1 cellular context compared by ENCODE assay signal in genomic region chr17:76687278-76688164, GRCh38.
A peak's percentile ranks its signal among the peaks of the same experiment; 100 is the strongest.
TF ChIP-seq lines count a peak whose summit lies in the region.

No MANE protein-coding gene starts in this region.

TF ChIP-seq in HepG2, 621 proteins besides CTCF, POLR2A, EP300 and RAD21:
- TF ChIP-seq ZNF589 (CRISPR knock-in tag; conservative IDR thresholded peaks at IDR 0.05) (0 out of 2 replicates have a peak, but pooled peaks have one; percentile 19), ZNF414 (CRISPR knock-in tag; IDR thresholded peaks at IDR 0.05) (no peak), NFE2 (CRISPR knock-in tag; IDR thresholded peaks at IDR 0.05) (no peak), NCOR1 (IDR thresholded peaks at IDR 0.05; ENCODE audit: borderline replicate concordance, low read length) (no peak), NFIB (CRISPR knock-in tag; IDR thresholded peaks at IDR 0.05; ENCODE audit: borderline replicate concordance) (no peak), FOXK1 (CRISPR knock-in tag; IDR thresholded peaks at IDR 0.05; ENCODE audit: borderline replicate concordance, low read depth) (no peak), ZNF275 (CRISPR knock-in tag; IDR thresholded peaks at IDR 0.05; ENCODE audit: borderline replicate concordance) (no peak), TOE1 (CRISPR knock-in tag; IDR thresholded peaks at IDR 0.05) (no peak), BRCA1 (CRISPR knock-in tag; IDR thresholded peaks at IDR 0.05) (no peak), ONECUT2 (CRISPR knock-in tag; IDR thresholded peaks at IDR 0.05) (no peak), SP4 (CRISPR knock-in tag; IDR thresholded peaks at IDR 0.05) (0 out of 2 replicates have a peak, but pooled peaks have one; percentile 8), MED1 (CRISPR knock-in tag; IDR thresholded peaks at IDR 0.05) (0 out of 2 replicates have a peak, but pooled peaks have one; percentile 28), NR2F2 (IDR thresholded peaks at IDR 0.05; ENCODE audit: borderline replicate concordance, low read depth) (no peak), ZNF850 (CRISPR knock-in tag; conservative IDR thresholded peaks at IDR 0.05) (no peak), CENPT (CRISPR knock-in tag; IDR thresholded peaks at IDR 0.05; ENCODE audit: low read depth) (no peak), RARA (CRISPR knock-in tag; IDR thresholded peaks at IDR 0.05) (no peak), ZNF792 (CRISPR knock-in tag; IDR thresholded peaks at IDR 0.05) (no peak), CC2D1A (CRISPR knock-in tag; IDR thresholded peaks at IDR 0.05) (no peak), GTF3A (CRISPR knock-in tag; conservative IDR thresholded peaks at IDR 0.05) (no peak), ZSCAN12 (CRISPR knock-in tag; IDR thresholded peaks at IDR 0.05) (no peak), ZNF572 (CRISPR knock-in tag; IDR thresholded peaks at IDR 0.05) (peak; percentile 65; the same call in 1 of the 2 replicates), SMAD3 (CRISPR knock-in tag; IDR thresholded peaks at IDR 0.05) (no peak), HOXA9 (CRISPR knock-in tag; IDR thresholded peaks at IDR 0.05; ENCODE audit: borderline replicate concordance) (no peak), NFKB2 (CRISPR knock-in tag; IDR thresholded peaks at IDR 0.05; ENCODE audit: borderline replicate concordance) (peak; percentile 9; the same call in 1 of the 2 replicates), KLF15 (CRISPR knock-in tag; IDR thresholded peaks at IDR 0.05; ENCODE audit: borderline replicate concordance) (no peak), ZC3H4 (CRISPR knock-in tag; IDR thresholded peaks at IDR 0.05; ENCODE audit: borderline replicate concordance) (no peak), KLF16 (CRISPR knock-in tag; IDR thresholded peaks at IDR 0.05) (no peak), ZIK1 (CRISPR knock-in tag; IDR thresholded peaks at IDR 0.05; ENCODE audit: borderline replicate concordance, low read depth) (no peak), NFRKB (IDR thresholded peaks at IDR 0.05) (no peak), ZBTB2 (CRISPR knock-in tag; IDR thresholded peaks at IDR 0.05; ENCODE audit: low read depth) (no peak), ZNF724P (CRISPR knock-in tag; IDR thresholded peaks at IDR 0.05; ENCODE audit: borderline replicate concordance) (no peak), ZSCAN21 (CRISPR knock-in tag; IDR thresholded peaks at IDR 0.05; ENCODE audit: borderline replicate concordance) (no peak), IKZF5 (CRISPR knock-in tag; IDR thresholded peaks at IDR 0.05) (no peak), AGO1 (IDR thresholded peaks at IDR 0.05; ENCODE audit: low read depth, low read length, poor library complexity, severe bottlenecking) (no peak), ZNF605 (CRISPR knock-in tag; IDR thresholded peaks at IDR 0.05) (peak; percentile 54; the same call in 1 of the 2 replicates), CBFB (CRISPR knock-in tag; IDR thresholded peaks at IDR 0.05) (no peak), CSRNP2 (CRISPR knock-in tag; conservative IDR thresholded peaks at IDR 0.05; ENCODE audit: low read depth) (no peak), RNF2 (conservative IDR thresholded peaks at IDR 0.05; ENCODE audit: low read depth) (no peak), FIP1L1 (IDR thresholded peaks at IDR 0.05; ENCODE audit: borderline replicate concordance, insufficient read depth, low read depth, low read length) (no peak), ZNF10 (CRISPR knock-in tag; IDR thresholded peaks at IDR 0.05; ENCODE audit: borderline replicate concordance, low read depth) (no peak), KLF11 (CRISPR knock-in tag; IDR thresholded peaks at IDR 0.05) (no peak), ZBTB40 (IDR thresholded peaks at IDR 0.05) (no peak), ZBTB40 (CRISPR knock-in tag; IDR thresholded peaks at IDR 0.05) (no peak), STAT5B (CRISPR knock-in tag; IDR thresholded peaks at IDR 0.05) (no peak), ELF4 (CRISPR knock-in tag; IDR thresholded peaks at IDR 0.05; ENCODE audit: borderline replicate concordance) (no peak)
